In genomic region chr11:35192347-35192746, GRCh38 we compare ENCODE assay signal across 12 cellular contexts. TPM values are rescaled to one million over a fixed set of nuclear protein-coding genes. Genes with fewer than 3 reads are reported as not detected.
DNase-seq lines count a peak whose midpoint lies in the region; ATAC-seq and TF ChIP-seq lines count a peak whose summit lies in the region.
"Had no signal": no experiment of that assay in that cellular context is flagged by ENCODE, and none has a peak within 500 bp of the region (broad histone marks: within the 10 kb centered on the region; RNA-seq: fewer than 3 reads in every experiment).

No MANE protein-coding gene starts in this region.

- no peak for TF ChIP-seq POLR2A in erythroblast (IDR thresholded peaks at IDR 0.05; ENCODE audit: low read length)

- intact Hi-C loops in CD8-positive, alpha-beta T cell (cut with DNase I, micrococcal nuclease): loop anchor here in 1 of 2 experiments (10.0 kb wide), 1 partner anchor 202 kb away; no protein-coding TSS in a partner anchor
- intact Hi-C loops in psoas muscle (cut with DNase I): no loop called here
- intact Hi-C loops in activated T-helper 2 cell treated with anti-CD3 and anti-CD28 coated beads, Interferon-gamma antibody, Interleukin-2, Interleukin-4, amounts not matched to agents 10 μg/mL and 5 μg/mL and 100 μg/mL, durations not matched to agents 14 hours and 24 hours and 36 hours (cut with micrococcal nuclease): no loop called here

- H3K4me1 ChIP-seq in CD8-positive, alpha-beta T cell (ENCODE audit: insufficient read depth, low read length): peaks cover 55% of the 10 kb centered on the region
- H3K4me1 ChIP-seq in right atrium auricular region (peaks cover 0 to 31% of the 10 kb centered on the region in 2 donors), psoas muscle (no peaks in the 10 kb centered on the region)
- H3K4me1 ChIP-seq: SJCRH30 had no signal

- WGBS in psoas muscle, 3 donors: 23 to 47% (median 39%) methylated on average over 3 of the region's 3 CpGs

- no peaks in the 10 kb centered on the region for H3K9me3 Mint-ChIP-seq in CD8-positive, alpha-beta T cell
- H3K9me3 Mint-ChIP-seq in activated CD8-positive, alpha-beta T cell treated with anti-CD3 and anti-CD28 coated beads, Interleukin-2, amount 10 ng/mL, durations not matched to agents 7 days and 5 days (ENCODE audit: insufficient read depth): no peaks in the 10 kb centered on the region
- H3K9me3 Mint-ChIP-seq in activated T-helper 2 cell treated with anti-CD3 and anti-CD28 coated beads, Interferon-gamma antibody, Interleukin-2, Interleukin-4, amounts not matched to agents 10 μg/mL and 5 μg/mL and 100 μg/mL, durations not matched to agents 14 hours and 24 hours and 36 hours: no peaks in the 10 kb centered on the region

- no peak for DNase-seq in CD8-positive, alpha-beta T cell
- DNase-seq in activated CD8-positive, alpha-beta T cell treated with anti-CD3 and anti-CD28 coated beads, Interleukin-2, amount 10 ng/mL, durations not matched to agents 7 days and 5 days: no peak
- DNase-seq in right atrium auricular region (ENCODE audit: low spot score): no peak
- DNase-seq in psoas muscle: peak; percentile 50
- DNase-seq in retina: no peak
- no peak for DNase-seq in 8988T
- no peak for DNase-seq in erythroblast (lab: John Stamatoyannopoulos, UW)
- DNase-seq in activated T-helper 2 cell treated with anti-CD3 and anti-CD28 coated beads, Interferon-gamma antibody, Interleukin-2, Interleukin-4, amounts not matched to agents 10 μg/mL and 5 μg/mL and 100 μg/mL, durations not matched to agents 14 hours and 24 hours and 36 hours (ENCODE audit: low spot score): no peak
- DNase-seq: NCI-H1436 treated with DMSO at 0.1 percent for 48 hours, SJCRH30 had no signal

- no peak overlapping the region for H3K4me3 ChIP-seq in CD8-positive, alpha-beta T cell (ENCODE audit: low read depth, low read length)
- H3K4me3 ChIP-seq in right atrium auricular region: no peak overlapping the region
- H3K4me3 ChIP-seq in psoas muscle: no peak overlapping the region
- H3K4me3 ChIP-seq: SJCRH30, tibial nerve had no signal

- TF ChIP-seq CTCF in CD8-positive, alpha-beta T cell (IDR thresholded peaks at IDR 0.05): no peak
- no peak for TF ChIP-seq CTCF in right atrium auricular region (IDR thresholded peaks at IDR 0.05)
- no peak for TF ChIP-seq CTCF in psoas muscle (IDR thresholded peaks at IDR 0.05)

- H3K27ac ChIP-seq in CD8-positive, alpha-beta T cell (ENCODE audit: low read depth, low read length): no peak overlapping the region
- peak overlapping the region; percentile 4 to 51 for H3K27ac ChIP-seq in right atrium auricular region
- H3K27ac ChIP-seq in psoas muscle: no peak overlapping the region
- H3K27ac ChIP-seq: SJCRH30 had no signal

- no peak overlapping the region for H3K4me3 Mint-ChIP-seq in CD8-positive, alpha-beta T cell
- no peak overlapping the region for H3K4me3 Mint-ChIP-seq in activated CD8-positive, alpha-beta T cell treated with anti-CD3 and anti-CD28 coated beads, Interleukin-2, amount 10 ng/mL, durations not matched to agents 7 days and 5 days
- no peak overlapping the region for H3K4me3 Mint-ChIP-seq in activated T-helper 2 cell treated with anti-CD3 and anti-CD28 coated beads, Interferon-gamma antibody, Interleukin-2, Interleukin-4, amounts not matched to agents 10 μg/mL and 5 μg/mL and 100 μg/mL, durations not matched to agents 14 hours and 24 hours and 36 hours (ENCODE audit: low read depth)

- H3K36me3 Mint-ChIP-seq in CD8-positive, alpha-beta T cell: peaks cover 100% of the 10 kb centered on the region
- H3K36me3 Mint-ChIP-seq in activated CD8-positive, alpha-beta T cell treated with anti-CD3 and anti-CD28 coated beads, Interleukin-2, amount 10 ng/mL, durations not matched to agents 7 days and 5 days (ENCODE audit: low read depth): peaks cover 97% of the 10 kb centered on the region
- peaks cover 99% of the 10 kb centered on the region for H3K36me3 Mint-ChIP-seq in activated T-helper 2 cell treated with anti-CD3 and anti-CD28 coated beads, Interferon-gamma antibody, Interleukin-2, Interleukin-4, amounts not matched to agents 10 μg/mL and 5 μg/mL and 100 μg/mL, durations not matched to agents 14 hours and 24 hours and 36 hours (ENCODE audit: low read depth)

- CTCF ChIA-PET in CD8-positive, alpha-beta T cell (lab: Charles Lee): interaction anchor here (0.7 to 1.6 kb wide), 4 partner anchors 9 to 195 kb away, joined by 3 to 5 read pairs (median 4); no protein-coding TSS in a partner anchor
- CTCF ChIA-PET in activated CD8-positive, alpha-beta T cell treated with anti-CD3 and anti-CD28 coated beads, Interleukin-2, amount 10 ng/mL, durations not matched to agents 7 days and 5 days (lab: Charles Lee): interaction anchor here (0.8 to 1.5 kb wide), 4 partner anchors 12 to 200 kb away, joined by 3 to 4 read pairs (median 4); no protein-coding TSS in a partner anchor

- H3K27me3 Mint-ChIP-seq in CD8-positive, alpha-beta T cell (ENCODE audit: low read depth): no peaks in the 10 kb centered on the region
- H3K27me3 Mint-ChIP-seq in activated CD8-positive, alpha-beta T cell treated with anti-CD3 and anti-CD28 coated beads, Interleukin-2, amount 10 ng/mL, durations not matched to agents 7 days and 5 days (ENCODE audit: low read depth): no peaks in the 10 kb centered on the region
- no peaks in the 10 kb centered on the region for H3K27me3 Mint-ChIP-seq in activated T-helper 2 cell treated with anti-CD3 and anti-CD28 coated beads, Interferon-gamma antibody, Interleukin-2, Interleukin-4, amounts not matched to agents 10 μg/mL and 5 μg/mL and 100 μg/mL, durations not matched to agents 14 hours and 24 hours and 36 hours (ENCODE audit: low read depth)

- POLR2A ChIA-PET in CD8-positive, alpha-beta T cell (lab: Charles Lee): interaction anchor here (0.8 kb wide), 1 partner anchor 27 kb away, joined by 3 read pairs; no protein-coding TSS in a partner anchor
- POLR2A ChIA-PET in activated CD8-positive, alpha-beta T cell treated with anti-CD3 and anti-CD28 coated beads, Interleukin-2, amount 10 ng/mL, durations not matched to agents 7 days and 5 days (lab: Charles Lee): no interaction called here

- peak overlapping the region; percentile 56 for H3K27ac Mint-ChIP-seq in CD8-positive, alpha-beta T cell
- no peak overlapping the region for H3K27ac Mint-ChIP-seq in activated CD8-positive, alpha-beta T cell treated with anti-CD3 and anti-CD28 coated beads, Interleukin-2, amount 10 ng/mL, durations not matched to agents 7 days and 5 days
- no peak overlapping the region for H3K27ac Mint-ChIP-seq in activated T-helper 2 cell treated with anti-CD3 and anti-CD28 coated beads, Interferon-gamma antibody, Interleukin-2, Interleukin-4, amounts not matched to agents 10 μg/mL and 5 μg/mL and 100 μg/mL, durations not matched to agents 14 hours and 24 hours and 36 hours

- no peaks in the 10 kb centered on the region for H3K27me3 ChIP-seq in CD8-positive, alpha-beta T cell (ENCODE audit: insufficient read depth, low read length)
- no peaks in the 10 kb centered on the region for H3K27me3 ChIP-seq in right atrium auricular region
- H3K27me3 ChIP-seq in psoas muscle (ENCODE audit: insufficient read depth in 3 of 3, low read length in 2 of 3): no peaks in the 10 kb centered on the region
- H3K27me3 ChIP-seq: SJCRH30, tibial nerve had no signal

- peaks cover 65% of the 10 kb centered on the region for H3K36me3 ChIP-seq in CD8-positive, alpha-beta T cell (ENCODE audit: insufficient read depth, low read length)
- peaks cover 16% of the 10 kb centered on the region for H3K36me3 ChIP-seq in right atrium auricular region
- peaks cover 0 to 13% of the 10 kb centered on the region in 2 donors for H3K36me3 ChIP-seq in psoas muscle (ENCODE audit: insufficient read depth in 1 of 2, low read depth in 1 of 2)
- H3K36me3 ChIP-seq: SJCRH30 had no signal

- H3K4me1 Mint-ChIP-seq in CD8-positive, alpha-beta T cell (ENCODE audit: low read depth): peaks cover 95% of the 10 kb centered on the region
- H3K4me1 Mint-ChIP-seq in activated CD8-positive, alpha-beta T cell treated with anti-CD3 and anti-CD28 coated beads, Interleukin-2, amount 10 ng/mL, durations not matched to agents 7 days and 5 days (ENCODE audit: low read depth): peaks cover 39% of the 10 kb centered on the region
- peaks cover 37% of the 10 kb centered on the region for H3K4me1 Mint-ChIP-seq in activated T-helper 2 cell treated with anti-CD3 and anti-CD28 coated beads, Interferon-gamma antibody, Interleukin-2, Interleukin-4, amounts not matched to agents 10 μg/mL and 5 μg/mL and 100 μg/mL, durations not matched to agents 14 hours and 24 hours and 36 hours (ENCODE audit: low read depth)

- H3K9me3 ChIP-seq in CD8-positive, alpha-beta T cell (ENCODE audit: low read length): no peaks in the 10 kb centered on the region
- no peaks in the 10 kb centered on the region for H3K9me3 ChIP-seq in right atrium auricular region
- no peaks in the 10 kb centered on the region for H3K9me3 ChIP-seq in psoas muscle
- H3K9me3 ChIP-seq: SJCRH30, tibial nerve had no signal

- no peak for ATAC-seq in CD8-positive, alpha-beta T cell
- ATAC-seq in activated CD8-positive, alpha-beta T cell treated with anti-CD3 and anti-CD28 coated beads, Interleukin-2, amount 10 ng/mL, durations not matched to agents 7 days and 5 days: peak; percentile 25
- peak in 3 of 4 donors; percentile 48 to 73 (median 63) for ATAC-seq in psoas muscle
- ATAC-seq: HCT116 had no signal

RNA-seq across cellular contexts. Expression of gene CD44, which starts 53.4 kb away (rescaled TPM):
- 1,000 to 10,000 TPM; 1,070 to 1,104 TPM for total RNA-seq in CD8-positive, alpha-beta T cell
- total RNA-seq in activated CD8-positive, alpha-beta T cell treated with anti-CD3 and anti-CD28 coated beads, Interleukin-2, amount 10 ng/mL, durations not matched to agents 7 days and 5 days: 100 to 1,000 TPM; 398 to 399 TPM
- total RNA-seq in right atrium auricular region (10 to 100 TPM; 26.8 to 37.3 TPM), psoas muscle (10 to 100 TPM; 23.2 to 35.4 (median 25.5) TPM)
- 1 to 10 TPM; 3.4 to 9.9 (median 9.8) TPM for polyA plus RNA-seq in psoas muscle
- total RNA-seq in activated T-helper 2 cell treated with anti-CD3 and anti-CD28 coated beads, Interferon-gamma antibody, Interleukin-2, Interleukin-4, amounts not matched to agents 10 μg/mL and 5 μg/mL and 100 μg/mL, durations not matched to agents 14 hours and 24 hours and 36 hours: 232 and 249 TPM in 2 replicates

Comparison
In these comparisons a context has a peak if more than half of its experiments do, and no peak if none do; other contexts are left out.
1. DNase-seq: peak in psoas muscle (2 of 2); none in CD8-positive, alpha-beta T cell (0 of 7), activated CD8-positive, alpha-beta T cell treated with anti-CD3 and anti-CD28 coated beads, Interleukin-2, amount 10 ng/mL, durations not matched to agents 7 days and 5 days (single experiment), right atrium auricular region (single experiment), retina (single experiment), 8988T (single experiment), erythroblast (0 of 2) and activated T-helper 2 cell treated with anti-CD3 and anti-CD28 coated beads, Interferon-gamma antibody, Interleukin-2, Interleukin-4, amounts not matched to agents 10 μg/mL and 5 μg/mL and 100 μg/mL, durations not matched to agents 14 hours and 24 hours and 36 hours (single experiment).
2. H3K27ac ChIP-seq: peak in right atrium auricular region (2 of 2); none in CD8-positive, alpha-beta T cell (single experiment) and psoas muscle (single experiment).